In the genomic region with DNA sequence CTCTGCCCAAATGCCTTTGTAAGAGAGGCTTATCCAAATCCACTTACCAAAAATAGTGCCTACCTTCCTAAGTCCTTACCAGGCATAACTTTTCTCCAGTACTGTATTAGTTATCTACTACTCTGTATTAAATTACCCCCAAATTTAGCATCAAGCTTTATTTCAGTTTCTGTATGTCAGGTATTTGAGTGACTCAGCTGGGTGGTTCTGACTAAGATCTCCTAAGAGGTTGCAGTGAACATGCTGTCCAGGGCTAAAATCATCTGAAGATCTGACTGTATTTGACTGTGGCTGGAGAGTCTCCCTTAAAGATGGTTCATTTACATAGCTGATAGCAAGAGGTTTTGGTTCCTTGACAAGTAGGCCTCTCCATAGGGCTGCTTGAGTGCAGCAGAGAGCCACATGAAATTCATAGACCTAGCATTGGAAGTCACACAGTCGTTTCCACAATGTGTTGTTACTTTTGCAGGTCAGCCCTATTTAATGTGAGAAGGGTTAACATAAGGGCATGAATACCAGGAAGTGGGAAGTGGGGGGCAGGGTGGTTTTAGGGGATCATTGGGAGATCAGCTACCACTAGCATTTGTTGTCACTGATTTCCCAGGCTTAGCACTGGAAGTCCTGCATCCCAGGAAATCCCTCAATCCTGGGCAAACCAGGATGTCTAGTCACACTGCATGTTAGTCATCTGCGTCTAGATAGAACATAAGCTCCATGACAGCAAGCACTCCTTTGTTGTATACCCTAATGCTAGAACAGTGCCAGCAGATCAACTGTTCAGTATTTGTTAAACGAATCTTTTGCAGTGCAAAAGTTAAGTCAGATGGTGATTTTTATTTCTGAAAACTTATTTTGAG, we compare ENCODE assay signal across 8 cellular contexts. TPM values are rescaled to one million over a fixed set of nuclear protein-coding genes. Genes with fewer than 3 reads are reported as not detected.
DNase-seq lines count a peak whose midpoint lies in the region; ATAC-seq and TF ChIP-seq lines count a peak whose summit lies in the region.

No MANE protein-coding gene starts in this region.

- no peak overlapping the region for H2BK20ac ChIP-seq in H9 (ENCODE audit: low read depth, low read length, poor library complexity, severe bottlenecking)

- TF ChIP-seq CTCF in H9 (conservative IDR thresholded peaks at IDR 0.05) (no peak), choroid plexus epithelial cell (conservative IDR thresholded peaks at IDR 0.05; ENCODE audit: low read depth, low read length) (no peak), neural crest cell (conservative IDR thresholded peaks at IDR 0.05) (no peak)

- H2AK5ac ChIP-seq in H9 (ENCODE audit: insufficient read length, low read length), result no peak overlapping the region

- no peak for DNase-seq in H9
- peak; percentile 81 for DNase-seq in M059J (ENCODE audit: low read depth)
- peak; percentile 80 for DNase-seq in choroid plexus epithelial cell (ENCODE audit: low read depth)
- no peak for DNase-seq in neural crest cell (ENCODE audit: low read depth, low spot score)
- no peak for DNase-seq in central memory CD4-positive, alpha-beta T cell
- DNase-seq in cerebellar nuclear complex (lab: John Stamatoyannopoulos, UW), result no peak
- DNase-seq in NCI-H2107 (lab: John Stamatoyannopoulos, UW), result no peak

- H2AFZ ChIP-seq in H9 (ENCODE audit: low read length), result no peak overlapping the region

- no peak overlapping the region for H3K27ac Mint-ChIP-seq in H9
- H3K27ac Mint-ChIP-seq in neural crest cell (ENCODE audit: unreplicated experiment), result no peak overlapping the region

- H3K4me2 ChIP-seq in H9 (ENCODE audit: insufficient read depth, insufficient read length, low read length), result no peak overlapping the region

- H3K27me3 Mint-ChIP-seq in H9 (ENCODE audit: low read depth), result no peaks in the 10 kb centered on the region; the same call in 1 of the 2 replicates
- no peaks in the 10 kb centered on the region for H3K27me3 Mint-ChIP-seq in neural crest cell (ENCODE audit: low read depth)

- H3K4me3 Mint-ChIP-seq in H9 (peak overlapping the region; percentile 97 to 99), neural crest cell (peak overlapping the region; percentile 98)

- no peaks in the 10 kb centered on the region for H3K9me3 ChIP-seq in H9 (ENCODE audit: control insufficient read depth, low read depth, low read length)

- no peaks in the 10 kb centered on the region for H3K9me3 Mint-ChIP-seq in H9
- no peaks in the 10 kb centered on the region for H3K9me3 Mint-ChIP-seq in neural crest cell

- H3K4me1 Mint-ChIP-seq in H9 (peaks cover 26 to 29% of the 10 kb centered on the region in 2 experiments), neural crest cell (peaks cover 59% of the 10 kb centered on the region)

- H3K27me3 ChIP-seq in H9 (ENCODE audit: insufficient read depth, low read length), result no peaks in the 10 kb centered on the region

- H2BK15ac ChIP-seq in H9 (ENCODE audit: low read depth, low read length), result no peak overlapping the region

- no peak overlapping the region for H2BK120ac ChIP-seq in H9 (ENCODE audit: low read depth, low read length, poor library complexity, severe bottlenecking)

- no peaks in the 10 kb centered on the region; the same call in 1 of the 2 replicates for H3K4me1 ChIP-seq in H9 (ENCODE audit: insufficient read depth, low read length)

- no peak overlapping the region for H3K4me3 ChIP-seq in choroid plexus epithelial cell (ENCODE audit: low read depth, low read length)

- H4K91ac ChIP-seq in H9 (ENCODE audit: insufficient read length, low read depth, low read length), result no peak overlapping the region

- H3K79me1 ChIP-seq in H9 (ENCODE audit: insufficient read depth, low read depth, low read length, poor library complexity, severe bottlenecking), result peaks cover 3% of the 10 kb centered on the region

- no peak overlapping the region for H3K14ac ChIP-seq in H9 (ENCODE audit: insufficient read depth, low read length)

- H2BK5ac ChIP-seq in H9 (ENCODE audit: insufficient read length, low read length), result no peak overlapping the region

- no peak overlapping the region for H3K4ac ChIP-seq in H9 (ENCODE audit: low read depth, low read length)

- no CpG with 5 or more reads among the region's 3 CpGs for WGBS in H9 (ENCODE audit: extremely low coverage, insufficient read length, low lambda C conversion rate)

- no peak overlapping the region for H3K56ac ChIP-seq in H9 (ENCODE audit: insufficient read length, low read depth, low read length)

- no peak overlapping the region for H4K5ac ChIP-seq in H9 (ENCODE audit: insufficient read length, low read depth, low read length)

- H3K23ac ChIP-seq in H9 (ENCODE audit: insufficient read length, low read depth, low read length), result no peak overlapping the region

- peaks cover 4% of the 10 kb centered on the region for H4K20me1 ChIP-seq in H9 (ENCODE audit: control insufficient read depth, insufficient read depth, insufficient read length)

- peaks cover 13% of the 10 kb centered on the region; the same call in 1 of the 2 replicates for H3K79me2 ChIP-seq in H9 (ENCODE audit: insufficient read depth, low read length)

- H2BK12ac ChIP-seq in H9 (ENCODE audit: insufficient read length, low read depth, low read length), result no peak overlapping the region

- H3K27ac ChIP-seq in H9 (ENCODE audit: insufficient read length, low read depth, low read length), result no peak overlapping the region

- H3K18ac ChIP-seq in H9 (ENCODE audit: insufficient read length, low read depth, low read length), result no peak overlapping the region

- peaks cover 10% of the 10 kb centered on the region for H3K23me2 ChIP-seq in H9 (ENCODE audit: insufficient read length, low read depth, low read length, poor library complexity, severe bottlenecking)

- H3K36me3 Mint-ChIP-seq in H9 (ENCODE audit: insufficient read depth in 1 of 3, low read depth in 3 of 3) (peaks cover 3 to 12% (median 12%) of the 10 kb centered on the region in 3 experiments; a peak in 6 of 7 replicates), neural crest cell (ENCODE audit: low read depth) (no peaks in the 10 kb centered on the region)

- no peak overlapping the region for H3T11ph ChIP-seq in H9 (ENCODE audit: low read length)

- no peak overlapping the region for H4K8ac ChIP-seq in H9 (replicated peaks; ENCODE audit: insufficient read length, low read depth, low read length)

- peak; percentile 80 for ATAC-seq in GM18517 (IDR thresholded peaks at IDR 0.05; ENCODE audit: unreplicated experiment)

- H3K9ac ChIP-seq in H9 (ENCODE audit: extremely low read depth, insufficient read length, low read length), result no peak overlapping the region

RNA-seq across cellular contexts. Expression of a gene that starts 2.0 kb away (rescaled TPM):
- 42.2 and 45.0 TPM in 2 replicates for total RNA-seq in H9 (2021)
- total RNA-seq in M059J (2014; rRNA removed; shearing (Covaris generic)), result 25.9 and 49.3 TPM in 2 replicates
- 23.9 and 24.0 TPM in 2 replicates for total RNA-seq in neural crest cell

Comparison
In these comparisons a context has a peak if more than half of its experiments do, and no peak if none do; other contexts are left out.
1. DNase-seq: peak in M059J (single experiment) and choroid plexus epithelial cell (single experiment); none in H9 (single experiment), neural crest cell (single experiment), central memory CD4-positive, alpha-beta T cell (single experiment), cerebellar nuclear complex (0 of 2) and NCI-H2107 (single experiment).